ENCODE assay signal across 9 cellular contexts in genomic region chr15:85579957-85580694, GRCh38.
DNase-seq lines count a peak whose midpoint lies in the region; ATAC-seq, FAIRE-seq and TF ChIP-seq lines count a peak whose summit lies in the region.
"Had no signal": no experiment of that assay in that cellular context is flagged by ENCODE, and none has a peak within 500 bp of the region (broad histone marks: within the 10 kb centered on the region; RNA-seq: fewer than 3 reads in every experiment).

No MANE protein-coding gene starts in this region.

- peak overlapping the region; percentile 90 for H3K27ac Mint-ChIP-seq in activated B cell treated with CpG ODN at 0.5 μM for 24 hours
- peak overlapping the region; percentile 98 for H3K27ac Mint-ChIP-seq in stimulated activated memory B cell treated with anti-CD40 and anti-IgM and Interleukin-4, amounts not matched to agents 10 μg/mL and 1 μg/mL and 100 μg/mL, for 72 hours

- DNase-seq in GM19239 (ENCODE audit: insufficient read length, low spot score) (no peak), activated B cell treated with CpG ODN at 0.5 μM for 24 hours (no peak), hepatocyte (ENCODE audit: low spot score) (peak; percentile 31), AG08396 (ENCODE audit: low spot score) (no peak), HTR-8/SVneo (ENCODE audit: insufficient read length, low spot score) (no peak)
- DNase-seq: activated gamma-delta T cell had no signal

- no peaks in the 10 kb centered on the region for H3K27me3 ChIP-seq in hepatocyte

- CTCF ChIA-PET in activated B cell treated with CpG ODN at 0.5 μM for 24 hours (lab: Charles Lee): interaction anchor here (1.1 to 1.6 kb wide), 5 partner anchors 14 to 94 kb away, joined by 3 to 6 read pairs (median 4); no protein-coding TSS in a partner anchor

- H3K27me3 Mint-ChIP-seq in activated B cell treated with CpG ODN at 0.5 μM for 24 hours: no peaks in the 10 kb centered on the region
- no peaks in the 10 kb centered on the region for H3K27me3 Mint-ChIP-seq in stimulated activated memory B cell treated with anti-CD40 and anti-IgM and Interleukin-4, amounts not matched to agents 10 μg/mL and 1 μg/mL and 100 μg/mL, for 72 hours

- H3K27ac ChIP-seq in hepatocyte: peak overlapping the region; percentile 93

- H3K4me1 ChIP-seq in hepatocyte (ENCODE audit: insufficient read depth): peaks cover 39% of the 10 kb centered on the region

- H3K36me3 ChIP-seq in hepatocyte (replicated peaks; ENCODE audit: insufficient read depth, low read depth): no peaks in the 10 kb centered on the region

- peaks cover 69% of the 10 kb centered on the region for H3K36me3 Mint-ChIP-seq in activated B cell treated with CpG ODN at 0.5 μM for 24 hours (ENCODE audit: low read depth)
- peaks cover 43% of the 10 kb centered on the region for H3K36me3 Mint-ChIP-seq in stimulated activated memory B cell treated with anti-CD40 and anti-IgM and Interleukin-4, amounts not matched to agents 10 μg/mL and 1 μg/mL and 100 μg/mL, for 72 hours

- FAIRE-seq in GM19239 (lab: Jason Lieb, UNC) (peak; percentile 11), HTR-8/SVneo (lab: Jason Lieb, UNC) (no peak)

- intact Hi-C loops in activated B cell treated with CpG ODN at 0.5 μM for 24 hours (cut with micrococcal nuclease): loop anchor here (5.0 kb wide), 3 partner anchors 42 to 268 kb away; no protein-coding TSS in a partner anchor

- H3K9me3 ChIP-seq in hepatocyte (ENCODE audit: low read depth): no peaks in the 10 kb centered on the region

- peak overlapping the region; percentile 83 for H3K4me3 Mint-ChIP-seq in activated B cell treated with CpG ODN at 0.5 μM for 24 hours
- peak overlapping the region; percentile 86 for H3K4me3 Mint-ChIP-seq in stimulated activated memory B cell treated with anti-CD40 and anti-IgM and Interleukin-4, amounts not matched to agents 10 μg/mL and 1 μg/mL and 100 μg/mL, for 72 hours

- no peaks in the 10 kb centered on the region for H3K9me2 ChIP-seq in hepatocyte (replicated peaks; ENCODE audit: insufficient read depth)

- no peaks in the 10 kb centered on the region for H3K9me3 Mint-ChIP-seq in activated B cell treated with CpG ODN at 0.5 μM for 24 hours
- H3K9me3 Mint-ChIP-seq in stimulated activated memory B cell treated with anti-CD40 and anti-IgM and Interleukin-4, amounts not matched to agents 10 μg/mL and 1 μg/mL and 100 μg/mL, for 72 hours: no peaks in the 10 kb centered on the region

- H2AFZ ChIP-seq in hepatocyte: no peak overlapping the region

- ATAC-seq in activated B cell treated with CpG ODN at 0.5 μM for 24 hours (ENCODE audit: low read depth) (no peak), GM18517 (IDR thresholded peaks at IDR 0.05; ENCODE audit: unreplicated experiment) (no peak), GM19452 (IDR thresholded peaks at IDR 0.05; ENCODE audit: unreplicated experiment) (no peak)
- peak; percentile 46 for ATAC-seq in stimulated activated memory B cell treated with anti-CD40 and anti-IgM and Interleukin-4, amounts not matched to agents 10 μg/mL and 1 μg/mL and 100 μg/mL, for 72 hours

- POLR2A ChIA-PET in activated B cell treated with CpG ODN at 0.5 μM for 24 hours (lab: Charles Lee): interaction anchor here (0.6 to 3.8 kb wide), 9 partner anchors 19 to 249 kb away, joined by 3 to 31 read pairs (median 5); partner anchors contain the start of gene AKAP13

- H4K20me1 ChIP-seq in hepatocyte (ENCODE audit: insufficient read depth, poor library complexity, severe bottlenecking): peaks cover 6% of the 10 kb centered on the region

- H3K4me2 ChIP-seq in hepatocyte: peak overlapping the region; percentile 67

- no peak for TF ChIP-seq CTCF in activated B cell treated with CpG ODN at 0.5 μM for 24 hours (IDR thresholded peaks at IDR 0.05)
- TF ChIP-seq CTCF in hepatocyte (IDR thresholded peaks at IDR 0.05; ENCODE audit: poor library complexity): peak; percentile 16

- no peak overlapping the region for H3K4me3 ChIP-seq in hepatocyte

- 69% methylated on average over 14 of the region's 14 CpGs for WGBS in hepatocyte (ENCODE audit: low lambda C conversion rate, missing lambda C conversion rate)

- peaks cover 70% of the 10 kb centered on the region for H3K4me1 Mint-ChIP-seq in activated B cell treated with CpG ODN at 0.5 μM for 24 hours
- H3K4me1 Mint-ChIP-seq in stimulated activated memory B cell treated with anti-CD40 and anti-IgM and Interleukin-4, amounts not matched to agents 10 μg/mL and 1 μg/mL and 100 μg/mL, for 72 hours: peaks cover 64% of the 10 kb centered on the region

- peaks cover 52% of the 10 kb centered on the region for H3K79me2 ChIP-seq in hepatocyte
